ENCODE assay signal across 22 cellular contexts in the genomic region with DNA sequence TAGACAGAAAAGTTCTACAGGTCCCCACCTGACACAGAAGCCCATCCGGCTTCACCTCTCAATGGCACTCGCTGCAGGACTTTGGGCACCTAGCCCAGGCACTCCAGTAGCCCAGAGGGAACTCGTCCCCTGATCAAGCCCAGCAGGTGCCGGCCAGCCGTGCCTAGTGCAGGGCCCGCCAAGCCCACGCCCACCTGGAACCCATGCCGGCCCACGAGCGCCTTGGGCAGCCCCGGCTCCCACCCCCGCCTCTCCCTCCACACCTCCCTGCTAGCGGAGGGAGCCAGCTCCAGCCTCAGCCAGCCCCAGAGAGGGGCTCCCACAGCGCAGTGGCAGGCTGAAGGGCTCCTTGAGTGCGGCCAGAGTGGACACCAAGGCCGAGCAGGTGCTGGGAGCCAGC.
DNase-seq lines count a peak whose midpoint lies in the region; ATAC-seq lines count a peak whose summit lies in the region.
"Had no signal": no experiment of that assay in that cellular context is flagged by ENCODE, and none has a peak within 500 bp of the region (broad histone marks: within the 10 kb centered on the region; RNA-seq: fewer than 3 reads in every experiment).

No MANE protein-coding gene starts in this region.

- H2AK5ac ChIP-seq in mesenchymal stem cell (ENCODE audit: low read length, severe bottlenecking), result no peak overlapping the region

- no peak overlapping the region for H4K8ac ChIP-seq in mesenchymal stem cell (ENCODE audit: low read length)

- H3K14ac ChIP-seq in mesenchymal stem cell (ENCODE audit: low read length in 2 of 2), result no peak overlapping the region

- H2BK5ac ChIP-seq in mesenchymal stem cell (ENCODE audit: low read depth, low read length, poor library complexity, severe bottlenecking), result no peak overlapping the region

- no peaks in the 10 kb centered on the region for H3K79me1 ChIP-seq in mesenchymal stem cell (replicated peaks; ENCODE audit: low read length, poor library complexity, severe bottlenecking)

- no peak overlapping the region for H3K4ac ChIP-seq in mesenchymal stem cell (ENCODE audit: low read depth in 1 of 2, low read length in 2 of 2)

- no peak overlapping the region for H2BK120ac ChIP-seq in mesenchymal stem cell (ENCODE audit: low read depth, low read length)

- no peaks in the 10 kb centered on the region for H3K9me3 ChIP-seq in right cardiac atrium (ENCODE audit: control insufficient read depth, low read length)
- H3K9me3 ChIP-seq in mesenchymal stem cell (ENCODE audit: control insufficient read depth, low read length), result no peaks in the 10 kb centered on the region
- H3K9me3 ChIP-seq: BE2C had no signal

- no peak overlapping the region for H3K4me3 ChIP-seq in right cardiac atrium (ENCODE audit: low read length)
- no peak overlapping the region for H3K4me3 ChIP-seq in mesenchymal stem cell (ENCODE audit: insufficient read depth in 1 of 2, low read depth in 1 of 2, low read length in 2 of 2)
- H3K4me3 ChIP-seq: BLaER1, GM12878 had no signal

- H3K18ac ChIP-seq in mesenchymal stem cell (ENCODE audit: low read depth in 1 of 2, low read length in 2 of 2), result no peak overlapping the region

- no peaks in the 10 kb centered on the region for H3K27me3 ChIP-seq in right cardiac atrium (ENCODE audit: control insufficient read depth, insufficient read depth)
- no peaks in the 10 kb centered on the region for H3K27me3 ChIP-seq in mesenchymal stem cell (ENCODE audit: control insufficient read depth in 1 of 2, insufficient read depth in 1 of 2, low read length in 2 of 2)
- H3K27me3 ChIP-seq: BE2C, BLaER1 had no signal

- ATAC-seq in right cardiac atrium (no peak), left cardiac atrium (no peak), GM21737 (IDR thresholded peaks at IDR 0.05; ENCODE audit: unreplicated experiment) (no peak)
- ATAC-seq: GM12878 had no signal

- H3K36me3 ChIP-seq in mesenchymal stem cell (ENCODE audit: control insufficient read depth in 1 of 2, insufficient read depth in 2 of 2, low read depth in 1 of 2, low read length in 2 of 2), result no peaks in the 10 kb centered on the region
- H3K36me3 ChIP-seq: BE2C, BLaER1 had no signal

- no peak overlapping the region for H2AFZ ChIP-seq in mesenchymal stem cell (ENCODE audit: low read depth, low read length)

- no peak overlapping the region for H4K91ac ChIP-seq in mesenchymal stem cell (ENCODE audit: low read length)

- H3K4me1 ChIP-seq in right cardiac atrium (ENCODE audit: control insufficient read depth, insufficient read depth, low read length) (no peaks in the 10 kb centered on the region), mesenchymal stem cell (ENCODE audit: control insufficient read depth, insufficient read depth, low read depth, low read length) (peaks cover 3% of the 10 kb centered on the region)
- H3K4me1 ChIP-seq: BE2C, BLaER1 had no signal

- H3K9ac ChIP-seq in mesenchymal stem cell (ENCODE audit: low read length), result no peak overlapping the region
- H3K9ac ChIP-seq: BLaER1 had no signal

- DNase-seq in right cardiac atrium (peak in 2 of 3 donors; percentile 32 to 40), left cardiac atrium (no peak), mesenchymal stem cell (no peak)
- no peak for DNase-seq in stimulated activated naive CD4-positive, alpha-beta T cell (lab: John Stamatoyannopoulos, UW)
- DNase-seq: 8988T; ACHN; BE2C; C1 segment of cervical spinal cord; CD4-positive, alpha-beta memory T cell; CD4-positive, CD25-positive, alpha-beta regulatory T cell; CD8-positive, alpha-beta memory T cell; COR-L47; DMS 273 treated with DMSO at 0.1 percent for 48 hours; DMS153; DMS53; DMS79; DND-41; EL; GDM1 had no signal

- WGBS in right cardiac atrium, result 94% methylated on average over 16 of the region's 16 CpGs
- WGBS in mesenchymal stem cell, result 92% methylated on average over 16 of the region's 16 CpGs

- H2BK15ac ChIP-seq in mesenchymal stem cell (ENCODE audit: low read depth, poor library complexity, severe bottlenecking), result peak overlapping the region; percentile 36

- H3K27ac ChIP-seq in right cardiac atrium (ENCODE audit: low read length) (no peak overlapping the region), mesenchymal stem cell (ENCODE audit: low read length, poor library complexity, severe bottlenecking) (no peak overlapping the region)
- H3K27ac ChIP-seq: BLaER1 had no signal

- no peak overlapping the region for H3K4me2 ChIP-seq in mesenchymal stem cell (ENCODE audit: low read length, poor library complexity, severe bottlenecking)
- H3K4me2 ChIP-seq: BLaER1 had no signal

- intact Hi-C loops in right cardiac atrium (cut with DNase I), result no loop called here
- intact Hi-C loops in left cardiac atrium (cut with DNase I), result no loop called here

- H3K23ac ChIP-seq in mesenchymal stem cell (ENCODE audit: low read length in 2 of 2), result no peak overlapping the region

- no peak overlapping the region for H2BK12ac ChIP-seq in mesenchymal stem cell (ENCODE audit: low read length in 2 of 2)

Comparison
In these comparisons a context has a peak if more than half of its experiments do, and no peak if none do; other contexts are left out.
1. DNase-seq: peak in right cardiac atrium (2 of 3); none in left cardiac atrium (single experiment), mesenchymal stem cell (single experiment) and stimulated activated naive CD4-positive, alpha-beta T cell (0 of 6).